In genomic region chr2:102302458-102302857, GRCh38 we compare ENCODE assay signal across 17 cellular contexts. TPM values are rescaled to one million over a fixed set of nuclear protein-coding genes. Genes with fewer than 3 reads are reported as not detected.
"Had no signal": no experiment of that assay in that cellular context is flagged by ENCODE, and none has a peak within 500 bp of the region (broad histone marks: within the 10 kb centered on the region; RNA-seq: fewer than 3 reads in every experiment).

No MANE protein-coding gene starts in this region.

- H3K9me3 ChIP-seq: ascending aorta, body of pancreas had no signal

- DNase-seq: activated B cell treated with CpG ODN at 0.5 μM for 24 hours; activated effector memory CD4-positive, alpha-beta T cell treated with Interleukin-2 at 50 U/mL for 16 hours; activated naive CD4-positive, alpha-beta T cell; NCI-H1092; NCI-H1417 treated with DMSO at 0.1 percent for 48 hours; NCI-H1694; NCI-H2029; NCI-H2107; NCI-H2171 treated with DMSO at 0.1 percent for 48 hours; NCI-H226; NCI-H526 treated with DMSO at 0.1 percent for 48 hours; SHP77 treated with DMSO at 0.1 percent for 48 hours had no signal

- H3K27ac ChIP-seq: ascending aorta, body of pancreas had no signal

- H3K36me3 ChIP-seq: ascending aorta had no signal

- H3K4me1 ChIP-seq: ascending aorta, body of pancreas had no signal

- H3K27me3 ChIP-seq: body of pancreas had no signal

- H3K4me3 ChIP-seq: ascending aorta, body of pancreas had no signal

- ATAC-seq: body of pancreas had no signal

RNA-seq across cellular contexts. Expression of gene IL1RL1, which starts 8.9 kb away (rescaled TPM):
- total RNA-seq: activated B cell treated with CpG ODN at 0.5 μM for 24 hours, chondrocyte, LHCN-M2, SK-MEL-5 had no signal

RNA-seq across cellular contexts. Expression of gene IL18R1, which starts 53.1 kb away (rescaled TPM):
- total RNA-seq: LHCN-M2 had no signal
